ENCODE assay signal across 23 cellular contexts in genomic region chr20:62653951-62654685, GRCh38. TPM values are rescaled to one million over a fixed set of nuclear protein-coding genes. Genes with fewer than 3 reads are reported as not detected.
DNase-seq lines count a peak whose midpoint lies in the region; ATAC-seq and TF ChIP-seq lines count a peak whose summit lies in the region.
"Had no signal": no experiment of that assay in that cellular context is flagged by ENCODE, and none has a peak within 500 bp of the region (broad histone marks: within the 10 kb centered on the region; RNA-seq: fewer than 3 reads in every experiment).

No MANE protein-coding gene starts in this region.

- CTCF ChIA-PET in Caco-2 (lab: Charles Lee) (no interaction called here), OCI-LY7 (lab: Charles Lee; ENCODE audit: unreplicated experiment) (no interaction called here)

- H3K27ac Mint-ChIP-seq in activated T-cell treated with anti-CD3 and anti-CD28 coated beads, Interleukin-2, amount 50 U/mL, for 72 hours, result peak overlapping the region; percentile 51
- peak overlapping the region; percentile 30 for H3K27ac Mint-ChIP-seq in Caco-2 (ENCODE audit: unreplicated experiment)
- peak overlapping the region; percentile 14 for H3K27ac Mint-ChIP-seq in osteocyte (ENCODE audit: unreplicated experiment)

- no peaks in the 10 kb centered on the region for H3K27me3 ChIP-seq in Caco-2 (replicated peaks; ENCODE audit: control insufficient read depth, insufficient read depth, low read length)
- H3K27me3 ChIP-seq: MG63, thyroid gland had no signal

- no peak overlapping the region for H2AFZ ChIP-seq in OCI-LY7 (ENCODE audit: low read length)
- H2AFZ ChIP-seq: GM23248 had no signal

- no peaks in the 10 kb centered on the region for H3K9me3 ChIP-seq in Caco-2
- no peaks in the 10 kb centered on the region for H3K9me3 ChIP-seq in OCI-LY7 (ENCODE audit: low read length)
- H3K9me3 ChIP-seq: MG63, thyroid gland had no signal

- intact Hi-C loops in Caco-2 (cut with micrococcal nuclease; ENCODE audit: unreplicated experiment), result no loop called here
- intact Hi-C loops in OCI-LY7 (cut with micrococcal nuclease; ENCODE audit: unreplicated experiment), result loop anchor here (5.0 kb wide), 1 partner anchor 138 kb away; no protein-coding TSS in a partner anchor

- no peaks in the 10 kb centered on the region for H3K9me3 Mint-ChIP-seq in activated T-cell treated with anti-CD3 and anti-CD28 coated beads, Interleukin-2, amount 50 U/mL, for 72 hours
- H3K9me3 Mint-ChIP-seq in Caco-2 (ENCODE audit: unreplicated experiment) (no peaks in the 10 kb centered on the region), osteocyte (ENCODE audit: unreplicated experiment) (no peaks in the 10 kb centered on the region)
- H3K9me3 Mint-ChIP-seq: CD8-positive, alpha-beta memory T cell; neural crest cell had no signal

- 0 out of 2 replicates have a peak, but pooled peaks cover 2% of the 10 kb centered on the region for H3K36me3 ChIP-seq in Caco-2 (ENCODE audit: control insufficient read depth, insufficient read depth, low read length)
- H3K36me3 ChIP-seq in OCI-LY7 (ENCODE audit: insufficient read depth, low read length), result peaks cover 72% of the 10 kb centered on the region
- H3K36me3 ChIP-seq: thyroid gland had no signal

- no peak overlapping the region for H3K4me3 Mint-ChIP-seq in activated T-cell treated with anti-CD3 and anti-CD28 coated beads, Interleukin-2, amount 50 U/mL, for 72 hours
- H3K4me3 Mint-ChIP-seq in Caco-2 (ENCODE audit: unreplicated experiment), result no peak overlapping the region
- H3K4me3 Mint-ChIP-seq in osteocyte (ENCODE audit: unreplicated experiment), result no peak overlapping the region
- H3K4me3 Mint-ChIP-seq: neural crest cell had no signal

- no peak overlapping the region for H3K4me2 ChIP-seq in OCI-LY7 (ENCODE audit: low read length)

- no peak for ATAC-seq in activated T-cell treated with anti-CD3 and anti-CD28 coated beads, Interleukin-2, amount 50 U/mL, for 72 hours (replicated peaks in 1 of 2)
- ATAC-seq in HG02763 (IDR thresholded peaks at IDR 0.05; ENCODE audit: unreplicated experiment), result no peak
- ATAC-seq: K562; sciatic nerve; stimulated activated naive CD8-positive, alpha-beta T cell treated with anti-CD3 and anti-CD28 coated beads, Interleukin-15, Interleukin-2, amounts not matched to agents 100 U/mL and 50 U/mL, for 24 hours had no signal

- H3K27me3 Mint-ChIP-seq in activated T-cell treated with anti-CD3 and anti-CD28 coated beads, Interleukin-2, amount 50 U/mL, for 72 hours (ENCODE audit: low read depth), result no peaks in the 10 kb centered on the region
- H3K27me3 Mint-ChIP-seq in Caco-2 (ENCODE audit: insufficient read depth, unreplicated experiment) (no peaks in the 10 kb centered on the region), osteocyte (ENCODE audit: unreplicated experiment) (no peaks in the 10 kb centered on the region)

- H3K27ac ChIP-seq in OCI-LY7 (ENCODE audit: low read depth, low read length, poor library complexity, severe bottlenecking), result peak overlapping the region; percentile 26
- H3K27ac ChIP-seq: GM23248 had no signal

- H3K4me1 ChIP-seq in Caco-2 (peaks cover 28% of the 10 kb centered on the region), OCI-LY7 (ENCODE audit: insufficient read depth, low read length, poor library complexity, severe bottlenecking) (peaks cover 57% of the 10 kb centered on the region)

- H3K4me1 Mint-ChIP-seq in activated T-cell treated with anti-CD3 and anti-CD28 coated beads, Interleukin-2, amount 50 U/mL, for 72 hours (ENCODE audit: low read depth), result peaks cover 37% of the 10 kb centered on the region
- H3K4me1 Mint-ChIP-seq in Caco-2 (ENCODE audit: low read depth, unreplicated experiment) (peaks cover 28% of the 10 kb centered on the region), osteocyte (ENCODE audit: unreplicated experiment) (peaks cover 24% of the 10 kb centered on the region)

- no peaks in the 10 kb centered on the region for H3K9me2 ChIP-seq in OCI-LY7 (ENCODE audit: insufficient read depth, low read length)

- DNase-seq in activated T-cell treated with anti-CD3 and anti-CD28 coated beads, Interleukin-2, amount 50 U/mL, for 72 hours, result no peak
- DNase-seq in activated T-cell treated with anti-CD3 and anti-CD28 coated beads, Interleukin-2, amount 50 U/mL, for 48 hours, result no peak
- DNase-seq in Caco-2, result no peak
- DNase-seq in OCI-LY7 (ENCODE audit: low spot score), result peak; percentile 22
- no peak for DNase-seq in osteocyte (ENCODE audit: extremely low spot score, unreplicated experiment)
- DNase-seq in NCI-H128 (lab: John Stamatoyannopoulos, UW; ENCODE audit: unreplicated experiment), result no peak
- DNase-seq: CD8-positive, alpha-beta memory T cell; GF-D8; GM23248; kidney; MG63; NCI-H1436; NCI-H524; posterior cingulate gyrus; stimulated activated CD4-positive, alpha-beta T cell treated with anti-CD3 and anti-CD28 coated beads, Interleukin-4, amount 100 ng/mL, for 4 hours; stimulated activated naive CD8-positive, alpha-beta T cell treated with anti-CD3 and anti-CD28 coated beads, Interleukin-15, Interleukin-2, amounts not matched to agents 100 U/mL and 50 U/mL, for 24 hours; T-helper 9 cell; thyroid gland had no signal

- TF ChIP-seq CTCF in Caco-2 (IDR thresholded peaks at IDR 0.05; ENCODE audit: insufficient read depth in 1 of 2, low read depth in 1 of 2, low read length in 1 of 2, severe bottlenecking in 1 of 2, unreplicated experiment in 1 of 2) (no peak), OCI-LY7 (conservative IDR thresholded peaks at IDR 0.05; ENCODE audit: low read length) (no peak), osteocyte (IDR thresholded peaks at IDR 0.05) (no peak)

- H3K79me2 ChIP-seq in OCI-LY7 (ENCODE audit: insufficient read depth, low read depth, low read length), result peaks cover 46% of the 10 kb centered on the region

- H3K4me3 ChIP-seq in Caco-2 (ENCODE audit: low read depth, low read length) (no peak overlapping the region), OCI-LY7 (ENCODE audit: low read depth, low read length, poor library complexity, severe bottlenecking) (no peak overlapping the region)
- H3K4me3 ChIP-seq: GM23248, K562, MG63, thyroid gland had no signal

- H3K36me3 Mint-ChIP-seq in activated T-cell treated with anti-CD3 and anti-CD28 coated beads, Interleukin-2, amount 50 U/mL, for 72 hours (ENCODE audit: insufficient read depth in 2 of 2), result peaks cover 2 to 5% of the 10 kb centered on the region in 2 donors
- H3K36me3 Mint-ChIP-seq in Caco-2 (ENCODE audit: insufficient read depth, unreplicated experiment), result no peaks in the 10 kb centered on the region
- no peaks in the 10 kb centered on the region for H3K36me3 Mint-ChIP-seq in osteocyte (ENCODE audit: unreplicated experiment)
- H3K36me3 Mint-ChIP-seq: CD8-positive, alpha-beta memory T cell had no signal

- H4K20me1 ChIP-seq in OCI-LY7 (ENCODE audit: insufficient read depth, low read length), result no peaks in the 10 kb centered on the region; the same call in 1 of the 2 replicates

- BruUV-seq in Caco-2 (replicated peaks; lab: Mats Ljungman, UMichigan) (no TSS peak), OCI-LY7 (replicated peaks; lab: Mats Ljungman, UMichigan) (no TSS peak)

- POLR2A ChIA-PET in Caco-2 (lab: Charles Lee) (no interaction called here), OCI-LY7 (lab: Charles Lee) (no interaction called here)

RNA-seq across cellular contexts. Expression of gene SLCO4A1, which starts 11.8 kb away (rescaled TPM):
- 10 to 100 TPM; 26.1 to 34.6 TPM for total RNA-seq in activated T-cell treated with anti-CD3 and anti-CD28 coated beads, Interleukin-2, amount 50 U/mL, for 72 hours
- total RNA-seq in Caco-2 (2022) (18.7 and 23.6 TPM in 2 replicates), OCI-LY7 (2022) (30.4 and 34.3 TPM in 2 replicates), osteocyte (1.2 and 1.5 TPM in 2 replicates)
- 34.4 and 52.4 TPM in 2 replicates for total RNA-seq in OCI-LY7 (2014; rRNA removed; shearing (Covaris generic))

RNA-seq across cellular contexts. Expression of gene NTSR1, which starts 54.5 kb away (rescaled TPM):
- not detected for total RNA-seq in activated T-cell treated with anti-CD3 and anti-CD28 coated beads, Interleukin-2, amount 50 U/mL, for 72 hours
- total RNA-seq in Caco-2 (2022) (0.14 and 0.16 TPM in 2 replicates), OCI-LY7 (2022) (not detected in 2 replicates), osteocyte (0.11 and 0.16 TPM in 2 replicates)
- total RNA-seq in OCI-LY7 (2014; rRNA removed; shearing (Covaris generic)), result not detected in 2 replicates
- total RNA-seq: activated CD8-positive, alpha-beta memory T cell treated with anti-CD3 and anti-CD28 coated beads for 36 hours; CD8-positive, alpha-beta memory T cell; GM23248; neural crest cell had no signal
